32 cellular contexts compared by ENCODE assay signal in the genomic region with DNA sequence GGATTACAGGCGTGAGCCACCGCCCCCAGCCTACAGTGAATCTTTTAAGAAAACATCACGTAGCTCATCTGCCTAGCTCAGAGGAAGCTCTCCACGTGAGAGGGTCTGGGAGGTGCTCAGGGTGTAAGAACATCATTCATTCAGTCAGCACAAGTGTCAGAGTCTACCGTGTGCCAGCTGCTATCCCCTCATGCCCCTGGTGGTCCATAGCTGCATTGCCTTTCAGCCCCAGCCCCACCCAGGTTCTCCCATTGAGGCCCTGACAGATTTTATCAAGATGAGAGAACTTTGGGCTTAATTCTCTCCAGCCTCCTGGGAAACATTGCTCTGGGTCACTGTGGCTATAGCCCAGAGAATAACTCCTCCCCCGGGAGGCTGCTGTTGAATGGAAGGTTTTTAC. TPM values are rescaled to one million over a fixed set of nuclear protein-coding genes. Genes with fewer than 3 reads are reported as not detected.
A peak's percentile ranks its signal among the peaks of the same experiment; 100 is the strongest.
DNase-seq lines count a peak whose midpoint lies in the region; ATAC-seq and TF ChIP-seq lines count a peak whose summit lies in the region.
"Had no signal": no experiment of that assay in that cellular context is flagged by ENCODE, and none has a peak within 500 bp of the region (broad histone marks: within the 10 kb centered on the region; RNA-seq: fewer than 3 reads in every experiment).

No MANE protein-coding gene starts in this region.

- H2AFZ ChIP-seq in DND-41 (ENCODE audit: low read depth, low read length) = no peak overlapping the region

- H3K36me3 Mint-ChIP-seq in neural crest cell (ENCODE audit: low read depth) (no peaks in the 10 kb centered on the region), T-helper 17 cell (ENCODE audit: low read depth) (peaks cover 2% of the 10 kb centered on the region)
- H3K36me3 Mint-ChIP-seq: activated naive CD8-positive, alpha-beta T cell treated with anti-CD3 and anti-CD28 coated beads for 36 hours; naive B cell had no signal

- H3K4me1 Mint-ChIP-seq in neural crest cell (peaks cover 10% of the 10 kb centered on the region), T-helper 17 cell (no peaks in the 10 kb centered on the region)
- H3K4me1 Mint-ChIP-seq: activated CD4-positive, alpha-beta T cell treated with anti-CD3 and anti-CD28 coated beads, Interleukin-2, amount 10 ng/mL, durations not matched to agents 7 days and 5 days; activated naive CD8-positive, alpha-beta T cell treated with anti-CD3 and anti-CD28 coated beads for 36 hours; naive B cell; stimulated activated naive CD8-positive, alpha-beta T cell treated with anti-CD3 and anti-CD28 coated beads, Interleukin-15, amount 100 ng/mL, for 72 hours had no signal

- no peak overlapping the region for H3K9ac ChIP-seq in DND-41 (ENCODE audit: low read depth, low read length)
- H3K9ac ChIP-seq: BLaER1 treated with 17β-estradiol and CSF1 and Interleukin-3, amounts not matched to agents 10 nM and 100 nM; KMS-11 had no signal

- H3K4me1 ChIP-seq in DND-41 (ENCODE audit: insufficient read depth, low read length) = no peaks in the 10 kb centered on the region
- H3K4me1 ChIP-seq: left ventricle myocardium inferior, uterus had no signal

- no peaks in the 10 kb centered on the region for H4K20me1 ChIP-seq in DND-41 (ENCODE audit: insufficient read depth, low read length)
- H4K20me1 ChIP-seq: BLaER1 treated with 17β-estradiol and CSF1 and Interleukin-3, amounts not matched to agents 10 nM and 100 nM had no signal

- no peak overlapping the region for H3K4me3 ChIP-seq in DND-41 (ENCODE audit: low read depth in 1 of 2, low read length in 2 of 2)
- H3K4me3 ChIP-seq in brain microvascular endothelial cell (ENCODE audit: low read depth, low read length) = no peak overlapping the region
- H3K4me3 ChIP-seq: BLaER1 treated with 17β-estradiol and CSF1 and Interleukin-3, amounts not matched to agents 10 nM and 100 nM; left ventricle myocardium inferior; uterus had no signal

- DNase-seq in DND-41 (no peak), HEK293T (ENCODE audit: extremely low spot score) (no peak), brain microvascular endothelial cell (no peak), neural crest cell (ENCODE audit: low read depth, low spot score) (no peak), T-helper 17 cell (no peak), glomerular visceral epithelial cell (ENCODE audit: extremely low spot score) (no peak)
- DNase-seq: activated CD4-positive, alpha-beta T cell treated with anti-CD3 and anti-CD28 coated beads, Interleukin-2, amount 10 ng/mL, durations not matched to agents 7 days and 5 days; activated gamma-delta T cell; activated naive CD8-positive, alpha-beta T cell treated with anti-CD3 and anti-CD28 coated beads for 36 hours; activated T-cell treated with anti-CD3 and anti-CD28 coated beads, Interleukin-2, amount 50 U/mL, for 24 hours; aorta; DMS79 treated with DMSO at 0.1 percent for 48 hours; GF-D8; left ventricle myocardium inferior; midbrain; MM.1S; naive B cell; NCI-H1417 treated with DMSO at 0.1 percent for 48 hours; NCI-H2081; NCI-H2227 treated with DMSO at 0.1 percent for 48 hours; NCI-H69; stimulated activated CD4-positive, alpha-beta T cell treated with anti-CD3 and anti-CD28 coated beads, Interleukin-2, amount 100 ng/mL, for 48 hours; stimulated activated naive CD8-positive, alpha-beta T cell treated with anti-CD3 and anti-CD28 coated beads, Interleukin-15, amount 100 ng/mL, for 72 hours; SW 1271; T1000; uterus had no signal

- POLR2A ChIA-PET in HEK293T (lab: Yijun Ruan, JAX) = interaction anchor here (4.2 to 8.8 kb wide), 2 partner anchors 42 to 61 kb away, joined by 62 to 125 read pairs; partner anchors contain the start of gene ZNF503

- H3K9me3 Mint-ChIP-seq in neural crest cell = no peaks in the 10 kb centered on the region
- H3K9me3 Mint-ChIP-seq: activated CD4-positive, alpha-beta T cell treated with anti-CD3 and anti-CD28 coated beads, Interleukin-2, amount 10 ng/mL, durations not matched to agents 7 days and 5 days had no signal

- H3K36me3 ChIP-seq in DND-41 (ENCODE audit: insufficient read depth, low read length) = no peaks in the 10 kb centered on the region
- H3K36me3 ChIP-seq in brain microvascular endothelial cell (replicated peaks) = no peaks in the 10 kb centered on the region
- H3K36me3 ChIP-seq: BLaER1 treated with 17β-estradiol and CSF1 and Interleukin-3, amounts not matched to agents 10 nM and 100 nM; left ventricle myocardium inferior; uterus had no signal

- no peak overlapping the region for H3K4me2 ChIP-seq in DND-41 (ENCODE audit: insufficient read depth, low read length)
- H3K4me2 ChIP-seq: BLaER1 treated with 17β-estradiol and CSF1 and Interleukin-3, amounts not matched to agents 10 nM and 100 nM; KMS-11 had no signal

- H3K4me3 Mint-ChIP-seq in neural crest cell (no peak overlapping the region), T-helper 17 cell (no peak overlapping the region)
- H3K4me3 Mint-ChIP-seq: activated CD4-positive, alpha-beta T cell treated with anti-CD3 and anti-CD28 coated beads, Interleukin-2, amount 10 ng/mL, durations not matched to agents 7 days and 5 days; activated naive CD8-positive, alpha-beta T cell treated with anti-CD3 and anti-CD28 coated beads for 36 hours; activated T-cell treated with anti-CD3 and anti-CD28 coated beads, Interleukin-2, amount 50 U/mL, for 24 hours; stimulated activated naive CD8-positive, alpha-beta T cell treated with anti-CD3 and anti-CD28 coated beads, Interleukin-15, amount 100 ng/mL, for 72 hours had no signal

- CTCF ChIA-PET in HEK293T (lab: Yijun Ruan, JAX) = interaction anchor here (0.7 to 3.3 kb wide), 4 partner anchors 26 to 74 kb away, joined by 3 to 11 read pairs (median 4); no protein-coding TSS in a partner anchor

- H3K27me3 Mint-ChIP-seq in neural crest cell (ENCODE audit: low read depth) (no peaks in the 10 kb centered on the region), T-helper 17 cell (peaks cover 41% of the 10 kb centered on the region)
- H3K27me3 Mint-ChIP-seq: activated CD4-positive, alpha-beta T cell treated with anti-CD3 and anti-CD28 coated beads, Interleukin-2, amount 10 ng/mL, durations not matched to agents 7 days and 5 days had no signal

- H3K27me3 ChIP-seq in DND-41 (ENCODE audit: insufficient read depth, low read length, poor library complexity) (no peaks in the 10 kb centered on the region), brain microvascular endothelial cell (replicated peaks) (no peaks in the 10 kb centered on the region)
- H3K27me3 ChIP-seq: BLaER1 treated with 17β-estradiol and CSF1 and Interleukin-3, amounts not matched to agents 10 nM and 100 nM; uterus had no signal

- in situ Hi-C loops in brain microvascular endothelial cell (cut with HindIII; ENCODE audit: low pct_ligation_motif_present, low sequenced_read_pairs) = no loop called here

- H3K27ac ChIP-seq in DND-41 (ENCODE audit: low read length) (no peak overlapping the region), brain microvascular endothelial cell (no peak overlapping the region)
- H3K27ac ChIP-seq: BLaER1 treated with 17β-estradiol and CSF1 and Interleukin-3, amounts not matched to agents 10 nM and 100 nM; KMS-11; left ventricle myocardium inferior; uterus; VCaP had no signal

- H3K27ac Mint-ChIP-seq in neural crest cell (ENCODE audit: unreplicated experiment) (no peak overlapping the region), T-helper 17 cell (no peak overlapping the region)
- H3K27ac Mint-ChIP-seq: activated CD4-positive, alpha-beta T cell treated with anti-CD3 and anti-CD28 coated beads, Interleukin-2, amount 10 ng/mL, durations not matched to agents 7 days and 5 days; activated naive CD8-positive, alpha-beta T cell treated with anti-CD3 and anti-CD28 coated beads for 36 hours; activated T-cell treated with anti-CD3 and anti-CD28 coated beads, Interleukin-2, amount 50 U/mL, for 24 hours; naive B cell had no signal

- ATAC-seq in DND-41 (ENCODE audit: insufficient read depth, low read depth) (no peak), T-helper 17 cell (no peak), HG02981 (IDR thresholded peaks at IDR 0.05; ENCODE audit: unreplicated experiment) (no peak)
- ATAC-seq: esophagus mucosa; sciatic nerve; stimulated activated naive CD8-positive, alpha-beta T cell treated with anti-CD3 and anti-CD28 coated beads, Interleukin-15, amount 100 ng/mL, for 72 hours had no signal

- H3K9me3 ChIP-seq in DND-41 (ENCODE audit: insufficient read depth, low read length, severe bottlenecking) (no peaks in the 10 kb centered on the region), T-helper 17 cell (ENCODE audit: control insufficient read depth, low read length, poor library complexity, severe bottlenecking) (no peaks in the 10 kb centered on the region)
- H3K9me3 ChIP-seq: uterus had no signal

- TF ChIP-seq CTCF in DND-41 (IDR thresholded peaks at IDR 0.05; ENCODE audit: borderline replicate concordance, extremely low read depth, low read length, poor library complexity, severe bottlenecking) = peak; percentile 29
- peak; percentile 34 for TF ChIP-seq CTCF in brain microvascular endothelial cell (IDR thresholded peaks at IDR 0.05; ENCODE audit: low read depth, low read length, missing control alignments)
- peak; percentile 40 for TF ChIP-seq CTCF in neural crest cell (conservative IDR thresholded peaks at IDR 0.05)

- H3K79me2 ChIP-seq in DND-41 (ENCODE audit: insufficient read depth, low read length) = no peaks in the 10 kb centered on the region

TF ChIP-seq in HEK293T, 16 proteins besides CTCF, POLR2A, EP300 and RAD21:
- TF ChIP-seq ZNF384 (IDR thresholded peaks at IDR 0.05) (no peak), PKNOX1 (IDR thresholded peaks at IDR 0.05) (peak; percentile 36)

RNA-seq across cellular contexts. Expression of gene ZNF503, which starts 45.1 kb away (rescaled TPM):
- total RNA-seq in neural crest cell = 14.6 and 15.9 TPM in 2 replicates
- total RNA-seq in T-helper 17 cell = under 1 TPM; 0.12 to 0.50 TPM

Comparison
In these comparisons a context has a peak if more than half of its experiments do, and no peak if none do; other contexts are left out.
1. RNA of gene ZNF503, which starts 45.1 kb away (total RNA-seq): 14.6 to 15.9 TPM in neural crest cell; 0.12 to 0.50 TPM in T-helper 17 cell; every median in the first group is over 10 times any median in the second.
2. Peak in every context shown above with its lines, with median percentiles within 50 percentile points of each other: CTCF ChIP-seq.